In genomic region chr4:177301127-177301639, GRCh38 we compare ENCODE assay signal across 21 cellular contexts. TPM values are rescaled to one million over a fixed set of nuclear protein-coding genes. Genes with fewer than 3 reads are reported as not detected.
DNase-seq lines count a peak whose midpoint lies in the region; ATAC-seq, FAIRE-seq and TF ChIP-seq lines count a peak whose summit lies in the region.
"Had no signal": no experiment of that assay in that cellular context is flagged by ENCODE, and none has a peak within 500 bp of the region (broad histone marks: within the 10 kb centered on the region; RNA-seq: fewer than 3 reads in every experiment).

No MANE protein-coding gene starts in this region.

- H3K27me3 ChIP-seq in OCI-LY1 (ENCODE audit: insufficient read depth, low read length), result no peaks in the 10 kb centered on the region
- H3K27me3 ChIP-seq in K562 (ENCODE audit: control insufficient read depth in 2 of 2, insufficient read depth in 2 of 2, low read length in 2 of 2), result no peaks in the 10 kb centered on the region
- no peaks in the 10 kb centered on the region for H3K27me3 ChIP-seq in Karpas-422 (ENCODE audit: low read length)
- no peaks in the 10 kb centered on the region for H3K27me3 ChIP-seq in effector memory CD4-positive, alpha-beta T cell (replicated peaks; ENCODE audit: control insufficient read depth, insufficient read depth, low read length, poor library complexity, severe bottlenecking)
- H3K27me3 ChIP-seq: right lobe of liver had no signal

- peak overlapping the region; percentile 68 for H3K27ac ChIP-seq in OCI-LY1 (ENCODE audit: low read depth, low read length, poor library complexity, severe bottlenecking)
- no peak overlapping the region for H3K27ac ChIP-seq in K562 (ENCODE audit: extremely low read depth, low read depth, low read length)
- no peak overlapping the region for H3K27ac ChIP-seq in Karpas-422 (ENCODE audit: low read length)
- no peak overlapping the region for H3K27ac ChIP-seq in effector memory CD4-positive, alpha-beta T cell (ENCODE audit: insufficient read depth, low read length, poor library complexity, severe bottlenecking)
- H3K27ac ChIP-seq in kidney (ENCODE audit: low read depth in 2 of 2, low read length in 2 of 2), result no peak overlapping the region
- H3K27ac ChIP-seq: A549, GM23248, KMS-11, parathyroid adenoma, right lobe of liver had no signal

- peak overlapping the region; percentile 43 for H3K4me2 ChIP-seq in OCI-LY1 (ENCODE audit: low read length)
- H3K4me2 ChIP-seq in K562 (ENCODE audit: insufficient read depth, low read length), result no peak overlapping the region
- H3K4me2 ChIP-seq in Karpas-422 (ENCODE audit: low read depth, low read length, poor library complexity, severe bottlenecking), result no peak overlapping the region
- H3K4me2 ChIP-seq: A549, KMS-11 had no signal

- peak overlapping the region; percentile 95 for H2AFZ ChIP-seq in OCI-LY1 (ENCODE audit: low read length)
- H2AFZ ChIP-seq in K562 (ENCODE audit: low read depth, low read length), result peak overlapping the region; percentile 55; the same call in 1 of the 2 replicates
- no peak overlapping the region for H2AFZ ChIP-seq in Karpas-422 (ENCODE audit: low read length)
- H2AFZ ChIP-seq: GM23248, parathyroid adenoma had no signal

- CTCF ChIA-PET in K562 (lab: Yijun Ruan, JAX; ENCODE audit: low intra/inter-chr PET ratio), result no interaction called here

- in situ Hi-C loops in KBM-7 (cut with MboI; ENCODE audit: low pct_unique_long_range_greater_than_20kb, low sequenced_read_pairs) (no loop called here), K562 (cut with MboI) (no loop called here)

- H3K9me2 ChIP-seq in OCI-LY1 (ENCODE audit: low read depth, low read length), result no peaks in the 10 kb centered on the region
- no peaks in the 10 kb centered on the region for H3K9me2 ChIP-seq in Karpas-422 (replicated peaks; ENCODE audit: insufficient read depth, low read length)

- WGBS in K562 (ENCODE audit: insufficient coverage, low coverage, missing lambda C conversion rate), result 12% methylated on average over 4 of the region's 4 CpGs

- no peak for TF ChIP-seq CTCF in OCI-LY1 (IDR thresholded peaks at IDR 0.05; ENCODE audit: low read length)
- no peak for TF ChIP-seq CTCF in K562 (IDR thresholded peaks at IDR 0.05 in 2 of 3, conservative IDR thresholded peaks at IDR 0.05 in 1 of 3; ENCODE audit: insufficient read depth in 2 of 3, low read depth in 1 of 3, low read length in 3 of 3)
- no peak for TF ChIP-seq CTCF in kidney (IDR thresholded peaks at IDR 0.05; ENCODE audit: borderline replicate concordance, extremely low read depth, insufficient read depth)

- ATAC-seq in K562, result 0 out of 3 replicates have a peak, but pooled peaks have one; percentile 32
- ATAC-seq: A549; activated CD4-positive, CD25-positive, alpha-beta regulatory T cell treated with anti-CD3 and anti-CD28 coated beads, Interleukin-2, amount 50 U/mL, for 24 hours; activated T-cell treated with anti-CD3 and anti-CD28 coated beads, Interleukin-2, amount 50 U/mL, for 4 hours; left colon; naive thymus-derived CD4-positive, alpha-beta T cell; right lobe of liver had no signal

- BruUV-seq in K562 (replicated peaks; lab: Mats Ljungman, UMichigan), result no TSS peak

- H3K79me2 ChIP-seq in OCI-LY1 (ENCODE audit: insufficient read depth, low read length), result no peaks in the 10 kb centered on the region
- H3K79me2 ChIP-seq in K562 (ENCODE audit: control insufficient read depth, insufficient read depth, low read length), result no peaks in the 10 kb centered on the region
- no peaks in the 10 kb centered on the region for H3K79me2 ChIP-seq in Karpas-422 (ENCODE audit: low read length)
- H3K79me2 ChIP-seq: parathyroid adenoma had no signal

- no peak for FAIRE-seq in K562 (lab: Jason Lieb, UNC)
- FAIRE-seq in GM12892 (lab: Jason Lieb, UNC), result no peak
- FAIRE-seq in kidney (lab: Jason Lieb, UNC), result no peak
- FAIRE-seq: A549 had no signal

- H4K20me1 ChIP-seq in OCI-LY1 (ENCODE audit: insufficient read depth, low read length), result no peaks in the 10 kb centered on the region
- no peaks in the 10 kb centered on the region for H4K20me1 ChIP-seq in K562 (replicated peaks; ENCODE audit: control insufficient read depth, insufficient read depth, low read length)
- no peaks in the 10 kb centered on the region for H4K20me1 ChIP-seq in Karpas-422 (ENCODE audit: insufficient read depth, low read depth, low read length)

- H3F3A ChIP-seq in OCI-LY1 (ENCODE audit: insufficient read depth, low read length), result 0 out of 2 replicates have a peak, but pooled peaks cover 3% of the 10 kb centered on the region

- intact Hi-C loops in K562 (cut with micrococcal nuclease) (no loop called here), kidney (cut with DNase I) (no loop called here)

- DNase-seq in GF-D8 (lab: John Stamatoyannopoulos, UW) (peak; percentile 42), KBM-7 (peak; percentile 24), K562 (ENCODE audit: extremely low read depth in 1 of 4, low spot score in 3 of 4) (no peak), GM12892 (ENCODE audit: insufficient read length) (no peak), Karpas-422 (no peak), kidney (no peak)
- DNase-seq in effector memory CD4-positive, alpha-beta T cell, result no peak
- DNase-seq: activated T-cell treated with anti-CD3 and anti-CD28 coated beads, Interleukin-2, amount 50 U/mL, for 4 hours; EL; GM23248; left colon; mesendoderm; naive thymus-derived CD4-positive, alpha-beta T cell; NCI-H1417; NCI-H524; right lobe of liver had no signal

- TF ChIP-seq EP300 in K562 (IDR thresholded peaks at IDR 0.05; ENCODE audit: low read length), result no peak

- no peaks in the 10 kb centered on the region for H3K9me1 ChIP-seq in K562 (ENCODE audit: control insufficient read depth, insufficient read depth, low read length)

- POLR2A ChIA-PET in K562 (lab: Yijun Ruan, JAX), result interaction anchor here (0.7 kb wide), 1 partner anchor 13 kb away, joined by 3 read pairs; no protein-coding TSS in a partner anchor

- TF ChIP-seq POLR2A in K562 (conservative IDR thresholded peaks at IDR 0.05), result no peak
- TF ChIP-seq POLR2A in GM12892 (IDR thresholded peaks at IDR 0.05; ENCODE audit: low read depth, low read length), result no peak

- H3K36me3 ChIP-seq in OCI-LY1 (ENCODE audit: insufficient read depth, low read length) (no peaks in the 10 kb centered on the region), K562 (ENCODE audit: control insufficient read depth, insufficient read depth, low read length) (no peaks in the 10 kb centered on the region), Karpas-422 (ENCODE audit: insufficient read depth, low read length) (no peaks in the 10 kb centered on the region), kidney (ENCODE audit: control insufficient read depth in 1 of 2, insufficient read depth in 2 of 2, low read length in 2 of 2) (no peaks in the 10 kb centered on the region)
- no peaks in the 10 kb centered on the region for H3K36me3 ChIP-seq in effector memory CD4-positive, alpha-beta T cell (ENCODE audit: control insufficient read depth, insufficient read depth, low read length)
- H3K36me3 ChIP-seq: right lobe of liver had no signal

- H3K4me1 ChIP-seq in OCI-LY1 (ENCODE audit: insufficient read depth, low read length, severe bottlenecking) (peaks cover 42% of the 10 kb centered on the region), K562 (replicated peaks in 1 of 2; ENCODE audit: control insufficient read depth in 2 of 2, insufficient read depth in 2 of 2, low read length in 2 of 2) (no peaks in the 10 kb centered on the region), Karpas-422 (ENCODE audit: low read length) (no peaks in the 10 kb centered on the region), kidney (ENCODE audit: control insufficient read depth in 1 of 2, insufficient read depth in 1 of 2, low read depth in 1 of 2, low read length in 2 of 2) (no peaks in the 10 kb centered on the region)
- H3K4me1 ChIP-seq in effector memory CD4-positive, alpha-beta T cell (ENCODE audit: control insufficient read depth, insufficient read depth, low read length, poor library complexity, severe bottlenecking), result no peaks in the 10 kb centered on the region
- H3K4me1 ChIP-seq: parathyroid adenoma, right lobe of liver had no signal

- no peak overlapping the region for H3K4me3 ChIP-seq in OCI-LY1 (ENCODE audit: low read depth, low read length, poor library complexity, severe bottlenecking)
- no peak overlapping the region for H3K4me3 ChIP-seq in K562
- no peak overlapping the region for H3K4me3 ChIP-seq in Karpas-422 (ENCODE audit: low read length)
- no peak overlapping the region for H3K4me3 ChIP-seq in effector memory CD4-positive, alpha-beta T cell (ENCODE audit: insufficient read depth, low read depth, low read length, poor library complexity, severe bottlenecking)
- H3K4me3 ChIP-seq in kidney (ENCODE audit: low read length in 2 of 2), result no peak overlapping the region
- H3K4me3 ChIP-seq: A549, GM23248, right lobe of liver had no signal

- peaks cover 6% of the 10 kb centered on the region; the same call in 1 of the 2 replicates for H3K9me3 ChIP-seq in OCI-LY1 (ENCODE audit: low read length)
- H3K9me3 ChIP-seq in K562 (replicated peaks; ENCODE audit: control insufficient read depth, insufficient read depth, low read depth, low read length), result no peaks in the 10 kb centered on the region; the same call in 1 of the 2 replicates
- H3K9me3 ChIP-seq in Karpas-422 (ENCODE audit: low read length), result no peaks in the 10 kb centered on the region
- H3K9me3 ChIP-seq in effector memory CD4-positive, alpha-beta T cell (ENCODE audit: control insufficient read depth, low read length), result no peaks in the 10 kb centered on the region
- H3K9me3 ChIP-seq in kidney (ENCODE audit: control insufficient read depth in 1 of 2, low read length in 2 of 2), result peaks cover 5 to 8% of the 10 kb centered on the region in 2 donors

- no peak for TF ChIP-seq RAD21 in K562 (CRISPR knock-in tag; conservative IDR thresholded peaks at IDR 0.05 in 1 of 2, IDR thresholded peaks at IDR 0.05 in 1 of 2)

- H3K9ac ChIP-seq in OCI-LY1 (ENCODE audit: low read length) (peak overlapping the region; percentile 37; the same call in 1 of the 2 replicates), K562 (ENCODE audit: insufficient read depth in 1 of 2, low read depth in 2 of 2, low read length in 2 of 2) (no peak overlapping the region), Karpas-422 (ENCODE audit: low read length) (no peak overlapping the region), kidney (ENCODE audit: low read length in 2 of 2) (no peak overlapping the region)
- H3K9ac ChIP-seq: GM23248, KMS-11, parathyroid adenoma had no signal

RNA-seq across cellular contexts. Expression of gene NEIL3, which starts 8.5 kb away (rescaled TPM):
- total RNA-seq in K562 (2011; cell fraction: chromatin; rRNA removed; ENCODE audit: low replicate concordance), result 14.8 and 40.0 TPM in 2 replicates
- total RNA-seq in K562 (2011; cell fraction: nucleolus; rRNA removed), result 10.2 and 14.1 TPM in 2 replicates
- 21.0 and 27.3 TPM in 2 replicates for total RNA-seq in K562 (2011; cell fraction: nucleoplasm; rRNA removed)
- total RNA-seq in K562 (2014; rRNA removed) (9.9 and 10.7 TPM in 2 replicates), K562 (2014; rRNA removed; fragmentation: Illumina TruSeq; extraction: Trizol) (15.2 and 16.4 TPM in 2 replicates), K562 (2015; rRNA removed; fragmentation: Illumina TruSeq; extraction: Trizol) (15.0 and 15.2 TPM in 2 replicates), K562 (2021) (12.9 and 14.4 TPM in 2 replicates), kidney (0.35 TPM)
- polyA plus RNA-seq in K562 (2011; rRNA removed) (16.0 and 23.3 TPM in 2 replicates), K562 (2014; fragmentation: Illumina TruSeq; extraction: Trizol) (13.0 and 15.6 TPM in 2 replicates), K562 (2014; fragmentation: Nextera tagmentation; extraction: Ambion mirVana) (1 to 10 TPM; 2.7 to 4.8 TPM), K562 (2014; rRNA removed) (11.9 and 14.1 TPM in 2 replicates), kidney (ENCODE audit: insufficient read depth, low read depth, low replicate concordance) (not detected)
- polyA plus RNA-seq in K562 (2011; cell fraction: cytosol; rRNA removed), result 7.3 and 8.6 TPM in 2 replicates
- 11.7 and 14.3 TPM in 2 replicates for polyA plus RNA-seq in K562 (2011; cell fraction: nucleus; rRNA removed)
- polyA plus RNA-seq in K562 (2012), result 7.9 and 12.0 TPM in 2 replicates
- 24.1 and 24.3 TPM in 2 replicates for polyA minus RNA-seq in K562 (2011; rRNA and poly(A)+ RNA removed)
- polyA minus RNA-seq in K562 (2011; cell fraction: cytosol; rRNA and poly(A)+ RNA removed), result 8.6 and 10.1 TPM in 2 replicates
- 14.8 and 20.2 TPM in 2 replicates for polyA minus RNA-seq in K562 (2011; cell fraction: nucleus; rRNA and poly(A)+ RNA removed)
- 4.8 TPM for polyA plus RNA-seq in GM12892 (2012; ENCODE audit: missing spikeins)
- 4.6 and 9.1 TPM in 2 replicates for total RNA-seq in Karpas-422 (2014; rRNA removed; shearing (Covaris generic); ENCODE audit: low replicate concordance)
- polyA plus RNA-seq: naive thymus-derived CD4-positive, alpha-beta T cell had no signal

Comparison
In these comparisons a context has a peak if more than half of its experiments do, and no peak if none do; other contexts are left out.
1. DNase-seq: peak in GF-D8 (single experiment) and KBM-7 (single experiment); none in K562 (0 of 4), GM12892 (single experiment), Karpas-422 (single experiment), effector memory CD4-positive, alpha-beta T cell (0 of 3) and kidney (single experiment).